Comparison of ENCODE assay signal across 28 cellular contexts in the genomic region with DNA sequence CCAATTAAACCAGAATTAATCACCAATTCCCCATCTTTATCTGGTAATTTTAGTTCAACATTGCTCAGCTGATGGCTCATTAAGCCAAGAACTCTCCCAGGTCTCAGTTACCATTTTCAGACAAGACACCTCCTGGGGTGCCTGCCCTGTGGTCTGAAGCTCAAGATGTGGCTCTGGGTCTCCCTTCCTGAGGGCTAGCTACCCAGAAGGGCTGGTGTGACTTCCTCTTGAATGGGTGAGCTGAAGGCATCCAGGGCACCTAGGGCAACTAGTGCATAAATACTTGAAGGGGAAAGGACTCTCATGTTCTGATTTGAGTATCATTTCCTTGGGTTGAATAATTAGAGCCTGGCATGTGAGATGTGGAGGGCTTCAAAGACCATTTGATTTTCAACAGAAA. TPM values are rescaled to one million over a fixed set of nuclear protein-coding genes. Genes with fewer than 3 reads are reported as not detected.
A peak's percentile ranks its signal among the peaks of the same experiment; 100 is the strongest.
DNase-seq lines count a peak whose midpoint lies in the region; ATAC-seq and TF ChIP-seq lines count a peak whose summit lies in the region.
"Had no signal": no experiment of that assay in that cellular context is flagged by ENCODE, and none has a peak within 500 bp of the region (broad histone marks: within the 10 kb centered on the region; RNA-seq: fewer than 3 reads in every experiment).

No MANE protein-coding gene starts in this region.

- H3K9me3 Mint-ChIP-seq in HFFc6 (peaks cover 9% of the 10 kb centered on the region), nephron progenitor cell (peaks cover 20% of the 10 kb centered on the region), type B pancreatic cell (peaks cover 6% of the 10 kb centered on the region)
- H3K9me3 Mint-ChIP-seq: activated naive CD4-positive, alpha-beta T cell treated with anti-CD3 and anti-CD28 coated beads, Interleukin-2, amount 50 U/mL, for 72 hours; activated T-helper 17 cell treated with anti-CD3 and anti-CD28 coated beads, Interleukin-2, amount 50 U/mL, for 72 hours; CD14-positive monocyte; stimulated activated naive B cell treated with anti-CD40 and anti-IgM and Interleukin-4, amounts not matched to agents 10 μg/mL and 1 μg/mL and 100 μg/mL, for 72 hours had no signal

- TF ChIP-seq CTCF in HFFc6 (IDR thresholded peaks at IDR 0.05), result no peak
- no peak for TF ChIP-seq CTCF in nephron progenitor cell (IDR thresholded peaks at IDR 0.05)
- TF ChIP-seq CTCF in type B pancreatic cell (conservative IDR thresholded peaks at IDR 0.05), result no peak

- peak overlapping the region; percentile 96 for H3K27ac ChIP-seq in epithelial cell of prostate
- H3K27ac ChIP-seq: neutrophil, VCaP had no signal

- DNase-seq in HFFc6 (no peak), epithelial cell of prostate (ENCODE audit: low read depth, low spot score) (no peak), nephron progenitor cell (no peak), type B pancreatic cell (ENCODE audit: extremely low spot score, unreplicated experiment) (no peak), C1 segment of cervical spinal cord (lab: John Stamatoyannopoulos, UW) (no peak)
- DNase-seq in stimulated activated CD4-positive, alpha-beta T cell treated with anti-CD3 and anti-CD28 coated beads, Interleukin-1b, Interleukin-23, amount 100 ng/mL, for 48 hours, result no peak
- DNase-seq: activated CD4-positive, alpha-beta T cell treated with anti-CD3 and anti-CD28 coated beads for 4 hours; DND-41; glutamatergic neuron; mesendoderm; NCI-H1092; NCI-H187; NCI-H2171; NCI-H82; psoas muscle; stimulated activated CD4-positive, alpha-beta T cell treated with anti-CD3 and anti-CD28 coated beads, Interleukin-15, amount 100 ng/mL, for 24 hours; stimulated activated naive B cell treated with anti-CD40 and anti-IgM and Interleukin-4, amounts not matched to agents 10 μg/mL and 1 μg/mL and 100 μg/mL, for 72 hours; T-helper 9 cell had no signal

- no peak for ATAC-seq in HG02938 (IDR thresholded peaks at IDR 0.05; ENCODE audit: unreplicated experiment)
- ATAC-seq: activated T-helper 17 cell treated with anti-CD3 and anti-CD28 coated beads, Interleukin-2, amount 50 U/mL, for 72 hours; GM23338; K562; left lobe of liver; stimulated activated naive B cell treated with anti-CD40 and anti-IgM and Interleukin-4, amounts not matched to agents 10 μg/mL and 1 μg/mL and 100 μg/mL, for 72 hours had no signal

- H3K27ac Mint-ChIP-seq in HFFc6, result peak overlapping the region; percentile 99
- peak overlapping the region; percentile 63 for H3K27ac Mint-ChIP-seq in nephron progenitor cell
- peak overlapping the region; percentile 6 for H3K27ac Mint-ChIP-seq in type B pancreatic cell
- H3K27ac Mint-ChIP-seq: activated naive CD4-positive, alpha-beta T cell treated with anti-CD3 and anti-CD28 coated beads, Interleukin-2, amount 50 U/mL, for 72 hours; activated T-helper 17 cell treated with anti-CD3 and anti-CD28 coated beads, Interleukin-2, amount 50 U/mL, for 72 hours; GM23338; stimulated activated naive B cell treated with anti-CD40 and anti-IgM and Interleukin-4, amounts not matched to agents 10 μg/mL and 1 μg/mL and 100 μg/mL, for 72 hours had no signal

- H3K36me3 Mint-ChIP-seq in HFFc6 (ENCODE audit: low read depth), result peaks cover 10% of the 10 kb centered on the region
- H3K36me3 Mint-ChIP-seq in nephron progenitor cell (ENCODE audit: low read depth), result peaks cover 8% of the 10 kb centered on the region
- peaks cover 14% of the 10 kb centered on the region for H3K36me3 Mint-ChIP-seq in type B pancreatic cell
- H3K36me3 Mint-ChIP-seq: activated naive CD4-positive, alpha-beta T cell treated with anti-CD3 and anti-CD28 coated beads, Interleukin-2, amount 50 U/mL, for 72 hours; CD14-positive monocyte; stimulated activated naive B cell treated with anti-CD40 and anti-IgM and Interleukin-4, amounts not matched to agents 10 μg/mL and 1 μg/mL and 100 μg/mL, for 72 hours had no signal

- H3K4me3 Mint-ChIP-seq in HFFc6 (no peak overlapping the region), nephron progenitor cell (no peak overlapping the region), type B pancreatic cell (no peak overlapping the region)
- H3K4me3 Mint-ChIP-seq: activated T-helper 17 cell treated with anti-CD3 and anti-CD28 coated beads, Interleukin-2, amount 50 U/mL, for 72 hours; CD14-positive monocyte; GM23338; stimulated activated naive B cell treated with anti-CD40 and anti-IgM and Interleukin-4, amounts not matched to agents 10 μg/mL and 1 μg/mL and 100 μg/mL, for 72 hours had no signal

- H3K4me1 Mint-ChIP-seq in HFFc6 (ENCODE audit: low read depth) (peaks cover 87% of the 10 kb centered on the region), nephron progenitor cell (peaks cover 32% of the 10 kb centered on the region), type B pancreatic cell (ENCODE audit: unreplicated experiment) (peaks cover 18% of the 10 kb centered on the region)
- H3K4me1 Mint-ChIP-seq: activated T-helper 17 cell treated with anti-CD3 and anti-CD28 coated beads, Interleukin-2, amount 50 U/mL, for 72 hours; GM23338; stimulated activated naive B cell treated with anti-CD40 and anti-IgM and Interleukin-4, amounts not matched to agents 10 μg/mL and 1 μg/mL and 100 μg/mL, for 72 hours had no signal

- peaks cover 4% of the 10 kb centered on the region; the same call in 1 of the 2 replicates for H3K27me3 Mint-ChIP-seq in HFFc6 (ENCODE audit: insufficient read depth)
- peaks cover 6% of the 10 kb centered on the region for H3K27me3 Mint-ChIP-seq in nephron progenitor cell (ENCODE audit: low read depth, poor library complexity)
- H3K27me3 Mint-ChIP-seq in type B pancreatic cell, result peaks cover 4% of the 10 kb centered on the region
- H3K27me3 Mint-ChIP-seq: activated T-helper 17 cell treated with anti-CD3 and anti-CD28 coated beads, Interleukin-2, amount 50 U/mL, for 72 hours had no signal

RNA-seq across cellular contexts. Expression of gene TM4SF1, which starts 6.7 kb away (rescaled TPM):
- 10 to 100 TPM in 4 of 6 experiments, 1 to 10 TPM in 2; 6.5 to 80.1 (median 74.8) TPM for total RNA-seq in HFFc6 (2021; fragmentation: NEBNext Ultra II Directional; extraction: Animal tissue kit (Norgen Biotek cat#: 25700))
- 39.4 and 82.3 TPM in 2 replicates for total RNA-seq in type B pancreatic cell (ENCODE audit: low replicate concordance)
- total RNA-seq: activated naive CD4-positive, alpha-beta T cell treated with anti-CD3 and anti-CD28 coated beads, Interleukin-2, amount 50 U/mL, for 72 hours had no signal

RNA-seq across cellular contexts. Expression of gene TM4SF18, which starts 50.7 kb away (rescaled TPM):
- under 1 TPM in 4 of 6 experiments, not detected in 2; 0.05 to 0.19 (median 0.09) TPM for total RNA-seq in HFFc6 (2021; fragmentation: NEBNext Ultra II Directional; extraction: Animal tissue kit (Norgen Biotek cat#: 25700))
- 0.33 TPM in 1 of 2 replicates, not detected in the other for total RNA-seq in type B pancreatic cell (ENCODE audit: low replicate concordance)
- total RNA-seq: activated naive CD4-positive, alpha-beta T cell treated with anti-CD3 and anti-CD28 coated beads, Interleukin-2, amount 50 U/mL, for 72 hours; activated T-helper 17 cell treated with anti-CD3 and anti-CD28 coated beads, Interleukin-2, amount 50 U/mL, for 72 hours; bronchial epithelial cell; K562 had no signal

Comparison
In these comparisons a context has a peak if more than half of its experiments do, and no peak if none do; other contexts are left out.
1. H3K27ac Mint-ChIP-seq: peak in every context shown above with its lines; median percentile 99 in HFFc6; 63 in nephron progenitor cell; 6 in type B pancreatic cell.